ENCODE assay signal across 17 cellular contexts in the genomic region with DNA sequence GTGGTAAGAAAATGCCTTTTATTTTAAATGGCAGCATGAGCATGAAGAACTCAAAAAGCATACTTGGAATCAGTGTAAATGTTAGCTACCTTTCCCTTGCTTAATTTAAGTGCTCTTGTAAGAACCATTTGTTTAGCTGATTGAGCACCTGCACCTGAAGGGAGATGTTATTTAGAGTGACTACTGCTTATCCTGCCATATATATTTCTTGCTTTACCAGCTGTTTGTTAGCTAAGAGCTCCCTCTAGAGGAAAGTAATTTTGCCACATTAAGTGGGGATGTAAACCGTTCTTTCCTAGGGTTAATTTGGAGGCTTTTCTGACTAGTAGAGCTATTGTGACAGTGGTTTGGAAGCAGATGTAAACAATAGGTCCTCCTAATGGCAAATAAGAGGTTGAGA. TPM values are rescaled to one million over a fixed set of nuclear protein-coding genes. Genes with fewer than 3 reads are reported as not detected.
A peak's percentile ranks its signal among the peaks of the same experiment; 100 is the strongest.
DNase-seq lines count a peak whose midpoint lies in the region; ATAC-seq, FAIRE-seq and TF ChIP-seq lines count a peak whose summit lies in the region.
"Not testable (repeated sequence)": the region's sequence is repeated elsewhere in the genome, so short reads cannot be mapped to it uniquely, and the experiment has no call there.
"Had no signal": no experiment of that assay in that cellular context is flagged by ENCODE, and none has a peak within 500 bp of the region (broad histone marks: within the 10 kb centered on the region; RNA-seq: fewer than 3 reads in every experiment).

No MANE protein-coding gene starts in this region.

- not testable (repeated sequence) for H3K36me3 ChIP-seq in DOHH2 (ENCODE audit: control insufficient read depth, low read length); MM.1S (replicated peaks; ENCODE audit: insufficient read depth, low read length); PC-3 (ENCODE audit: low read depth, low read length)

- not testable (repeated sequence) for H3K56ac ChIP-seq in H9 (ENCODE audit: insufficient read length, low read depth, low read length)

- H4K20me1 ChIP-seq in DOHH2 (ENCODE audit: control insufficient read depth, insufficient read depth, low read depth, low read length); H9 (ENCODE audit: control insufficient read depth, insufficient read depth, insufficient read length); MM.1S (ENCODE audit: insufficient read depth, low read length); PC-3 (ENCODE audit: low read length): not testable (repeated sequence)

- TF ChIP-seq CTCF in A549 (IDR thresholded peaks at IDR 0.05) (peak; percentile 41), DOHH2 (IDR thresholded peaks at IDR 0.05; ENCODE audit: low read depth, low read length, poor library complexity, severe bottlenecking) (peak; percentile 32), H9 (conservative IDR thresholded peaks at IDR 0.05) (peak; percentile 27; the same call in 1 of the 3 replicates), MM.1S (IDR thresholded peaks at IDR 0.05; ENCODE audit: low read length) (peak; percentile 54), PC-3 (conservative IDR thresholded peaks at IDR 0.05; ENCODE audit: low read depth, low read length) (peak; percentile 56), astrocyte of the spinal cord (IDR thresholded peaks at IDR 0.05; ENCODE audit: low read depth, low read length) (peak; percentile 38), epithelial cell of proximal tubule (conservative IDR thresholded peaks at IDR 0.05; ENCODE audit: low read depth, low read length) (peak; percentile 53)

- peak; percentile 36 to 78; a peak in 4 of 5 replicates for TF ChIP-seq RAD21 in A549 (conservative IDR thresholded peaks at IDR 0.05 in 1 of 2, IDR thresholded peaks at IDR 0.05 in 1 of 2)

- H4K5ac ChIP-seq in H9 (ENCODE audit: insufficient read length, low read depth, low read length) = not testable (repeated sequence)

- not testable (repeated sequence) for H3K4me3 ChIP-seq in A549; DOHH2 (ENCODE audit: low read length); MM.1S (ENCODE audit: low read length); PC-3 (ENCODE audit: low read length); astrocyte of the spinal cord (ENCODE audit: low read depth, low read length); epithelial cell of proximal tubule (ENCODE audit: low read depth, low read length)

- H2AK5ac ChIP-seq in H9 (ENCODE audit: insufficient read length, low read length) = not testable (repeated sequence)

- H2AFZ ChIP-seq in H9 (ENCODE audit: low read length); MM.1S (ENCODE audit: low read length); PC-3 (ENCODE audit: low read length): not testable (repeated sequence)

- not testable (repeated sequence) for H4K8ac ChIP-seq in H9 (replicated peaks; ENCODE audit: insufficient read length, low read depth, low read length)

- not testable (repeated sequence) for H3K4me2 ChIP-seq in A549; DOHH2 (ENCODE audit: low read length); H9 (ENCODE audit: insufficient read depth, insufficient read length, low read length); MM.1S (ENCODE audit: low read depth, low read length); PC-3 (ENCODE audit: low read length)

- not testable (repeated sequence) for H3K14ac ChIP-seq in H9 (ENCODE audit: insufficient read depth, low read length)

- not testable (repeated sequence) for H3K4me1 Mint-ChIP-seq in H9

- peak; percentile 13 to 40 for DNase-seq in A549 (ENCODE audit: low read depth in 1 of 2, low spot score in 1 of 2)
- not testable (repeated sequence) for DNase-seq in H9; astrocyte of the spinal cord (ENCODE audit: low read depth, low spot score); epithelial cell of proximal tubule (ENCODE audit: low read depth)
- peak; percentile 40 for DNase-seq in MM.1S
- DNase-seq in PC-3 = peak; percentile 58
- peak; percentile 24 for DNase-seq in iris pigment epithelial cell (ENCODE audit: low read depth)

- H2BK20ac ChIP-seq in H9 (ENCODE audit: low read depth, low read length, poor library complexity, severe bottlenecking) = not testable (repeated sequence)

- H3K27ac ChIP-seq in A549; DOHH2 (ENCODE audit: low read depth, low read length); H9 (ENCODE audit: insufficient read length, low read depth, low read length); MM.1S (ENCODE audit: low read length); PC-3 (ENCODE audit: low read length): not testable (repeated sequence)

- H3K9me2 ChIP-seq in DOHH2 (replicated peaks; ENCODE audit: control insufficient read depth, low read length); MM.1S (replicated peaks; ENCODE audit: insufficient read depth, low read length); PC-3 (replicated peaks; ENCODE audit: low read length): not testable (repeated sequence)

- H3K18ac ChIP-seq in H9 (ENCODE audit: insufficient read length, low read depth, low read length) = not testable (repeated sequence)

- 62% methylated on average over 1 of the region's 1 CpG for WGBS in A549 (ENCODE audit: missing lambda C conversion rate)
- no CpG with 5 or more reads among the region's 1 CpG for WGBS in H9 (ENCODE audit: extremely low coverage, insufficient read length, low lambda C conversion rate)

- intact Hi-C loops in PC-3 (cut with micrococcal nuclease) = loop anchor here (5.0 kb wide), 2 partner anchors 61 to 131 kb away; no protein-coding TSS in a partner anchor

- H2BK15ac ChIP-seq in H9 (ENCODE audit: low read depth, low read length) = not testable (repeated sequence)

- ATAC-seq in A549, PC-3: not testable (repeated sequence)

- POLR2A ChIA-PET in A549 (lab: Yijun Ruan, JAX); PC-3 (lab: Charles Lee; ENCODE audit: unreplicated experiment): not testable (repeated sequence)

- not testable (repeated sequence) for H3K23ac ChIP-seq in H9 (ENCODE audit: insufficient read length, low read depth, low read length)

- not testable (repeated sequence) for FAIRE-seq in A549 (lab: Jason Lieb, UNC)

- not testable (repeated sequence) for BruUV-seq in PC-3 (replicated peaks; lab: Mats Ljungman, UMichigan)

- not testable (repeated sequence) for H3K27me3 ChIP-seq in DOHH2 (ENCODE audit: control insufficient read depth, low read length); H9 (ENCODE audit: insufficient read depth, low read length); MM.1S (replicated peaks; ENCODE audit: insufficient read depth, low read length); PC-3 (ENCODE audit: low read length)

- not testable (repeated sequence) for H2BK5ac ChIP-seq in H9 (ENCODE audit: insufficient read length, low read length)

- not testable (repeated sequence) for H3K23me2 ChIP-seq in H9 (ENCODE audit: insufficient read length, low read depth, low read length, poor library complexity, severe bottlenecking)

- TF ChIP-seq EP300 in A549 (IDR thresholded peaks at IDR 0.05) = not testable (repeated sequence)

- TF ChIP-seq POLR2A in A549 (IDR thresholded peaks at IDR 0.05; ENCODE audit: low read length) = not testable (repeated sequence)

- H2BK12ac ChIP-seq in H9 (ENCODE audit: insufficient read length, low read depth, low read length) = not testable (repeated sequence)

- H3K79me1 ChIP-seq in H9 (ENCODE audit: insufficient read depth, low read depth, low read length, poor library complexity, severe bottlenecking) = not testable (repeated sequence)

- H2BK120ac ChIP-seq in H9 (ENCODE audit: low read depth, low read length, poor library complexity, severe bottlenecking) = not testable (repeated sequence)

- not testable (repeated sequence) for H3K4me3 Mint-ChIP-seq in H9

- not testable (repeated sequence) for H3K27ac Mint-ChIP-seq in H9

- not testable (repeated sequence) for H3K4ac ChIP-seq in H9 (ENCODE audit: low read depth, low read length)

- H4K91ac ChIP-seq in H9 (ENCODE audit: insufficient read length, low read depth, low read length) = not testable (repeated sequence)

- not testable (repeated sequence) for H3K4me1 ChIP-seq in A549; DOHH2 (ENCODE audit: control insufficient read depth, low read length); H9 (ENCODE audit: insufficient read depth, low read length); MM.1S (ENCODE audit: low read length); PC-3 (ENCODE audit: insufficient read depth, low read length)

- in situ Hi-C loops in astrocyte of the spinal cord (cut with HindIII; ENCODE audit: low sequenced_read_pairs) = not testable (repeated sequence)

- H3K27me3 Mint-ChIP-seq in H9 (ENCODE audit: low read depth) = not testable (repeated sequence)

- H3T11ph ChIP-seq in H9 (ENCODE audit: low read length) = not testable (repeated sequence)

- CTCF ChIA-PET in A549 (lab: Yijun Ruan, JAX) = interaction anchor here (1.0 to 7.5 kb wide), 8 partner anchors 14 to 728 kb away, joined by 3 to 94 read pairs (median 4); no protein-coding TSS in a partner anchor
- CTCF ChIA-PET in PC-3 (lab: Charles Lee) = interaction anchor here (0.6 kb wide), 2 partner anchors 92 to 262 kb away, joined by 3 read pairs; no protein-coding TSS in a partner anchor

- H3K9me3 Mint-ChIP-seq in H9 = peaks cover 82 to 86% of the 10 kb centered on the region in 2 experiments

- not testable (repeated sequence) for H3F3A ChIP-seq in DOHH2 (ENCODE audit: control insufficient read depth, insufficient read depth); MM.1S (ENCODE audit: insufficient read depth, low read length); PC-3 (ENCODE audit: low read length, unreplicated experiment)

- not testable (repeated sequence) for H3K9ac ChIP-seq in H9 (ENCODE audit: extremely low read depth, insufficient read length, low read length); MM.1S (ENCODE audit: low read length); PC-3 (ENCODE audit: low read length)

- H3K79me2 ChIP-seq in DOHH2 (ENCODE audit: control insufficient read depth, low read length); H9 (ENCODE audit: insufficient read depth, low read length); MM.1S (ENCODE audit: low read length); PC-3 (ENCODE audit: low read length): not testable (repeated sequence)

- H3K36me3 Mint-ChIP-seq in H9 (ENCODE audit: insufficient read depth in 1 of 3, low read depth in 3 of 3) = not testable (repeated sequence)

- peaks cover 48% of the 10 kb centered on the region for H3K9me3 ChIP-seq in A549
- H3K9me3 ChIP-seq in DOHH2 (ENCODE audit: control insufficient read depth, insufficient read depth, low read length); MM.1S (replicated peaks; ENCODE audit: insufficient read depth, low read length); PC-3 (ENCODE audit: low read length): not testable (repeated sequence)
- peaks cover 61% of the 10 kb centered on the region for H3K9me3 ChIP-seq in H9 (ENCODE audit: control insufficient read depth, low read depth, low read length)

RNA-seq across cellular contexts. Expression of a gene that starts 25.7 kb away (rescaled TPM):
- polyA plus RNA-seq in A549 (2011; rRNA removed) (0.04 TPM in 1 of 2 replicates, not detected in the other), A549 (2017; fragmentation: RNase III; extraction: RNeasy Plus Mini Kit Qiagen cat#74134 plus additional on column Dnase treatment) (not detected in 3 replicates)
- 0.03 TPM in 1 of 2 replicates, not detected in the other for polyA plus RNA-seq in A549 (2012; cell fraction: cytosol; rRNA removed)
- not detected in 2 replicates for polyA plus RNA-seq in A549 (2012; cell fraction: nucleus; rRNA removed)
- polyA minus RNA-seq in A549 (2011; rRNA and poly(A)+ RNA removed) = 0.41 TPM in 1 of 2 replicates, not detected in the other
- total RNA-seq in H9 (2021) (not detected in 2 replicates), PC-3 (2014; rRNA removed) (not detected in 2 replicates), epithelial cell of proximal tubule (0.07 and 1.2 TPM in 2 replicates)
- total RNA-seq: A673; activated CD8-positive, alpha-beta T cell treated with anti-CD3 and anti-CD28 coated beads for 36 hours; activated naive CD4-positive, alpha-beta T cell treated with anti-CD3 and anti-CD28 coated beads for 36 hours; kidney; naive thymus-derived CD8-positive, alpha-beta T cell; ovary; right lobe of liver; SJCRH30; T-helper 2 cell treated with Interferon-gamma antibody and Interleukin-4, amounts not matched to agents 100 ng/mL and 5 ng/mL, for 36 hours had no signal
- polyA plus RNA-seq: naive thymus-derived CD8-positive, alpha-beta T cell; ovary had no signal

RNA-seq across cellular contexts. Expression of a gene that starts 50.9 kb away (rescaled TPM):
- polyA plus RNA-seq in A549 (2011; rRNA removed) (0.07 TPM in 1 of 2 replicates, not detected in the other), A549 (2017; fragmentation: RNase III; extraction: RNeasy Plus Mini Kit Qiagen cat#74134 plus additional on column Dnase treatment) (not detected in 3 replicates)
- not detected in 2 replicates for polyA plus RNA-seq in A549 (2012; cell fraction: cytosol; rRNA removed)
- polyA plus RNA-seq in A549 (2012; cell fraction: nucleus; rRNA removed) = not detected in 2 replicates
- not detected in 2 replicates for polyA minus RNA-seq in A549 (2011; rRNA and poly(A)+ RNA removed)
- total RNA-seq in H9 (2021) (not detected in 2 replicates), PC-3 (2014; rRNA removed) (not detected in 2 replicates), epithelial cell of proximal tubule (0.07 TPM in 1 of 2 replicates, not detected in the other)
- total RNA-seq: A673; activated CD8-positive, alpha-beta T cell treated with anti-CD3 and anti-CD28 coated beads for 36 hours; activated naive CD4-positive, alpha-beta T cell treated with anti-CD3 and anti-CD28 coated beads for 36 hours; kidney; naive thymus-derived CD8-positive, alpha-beta T cell; ovary; right lobe of liver; SJCRH30; T-helper 2 cell treated with Interferon-gamma antibody and Interleukin-4, amounts not matched to agents 100 ng/mL and 5 ng/mL, for 36 hours had no signal
- polyA plus RNA-seq: naive thymus-derived CD8-positive, alpha-beta T cell had no signal
